1 cellular context compared by ENCODE assay signal in the genomic region with DNA sequence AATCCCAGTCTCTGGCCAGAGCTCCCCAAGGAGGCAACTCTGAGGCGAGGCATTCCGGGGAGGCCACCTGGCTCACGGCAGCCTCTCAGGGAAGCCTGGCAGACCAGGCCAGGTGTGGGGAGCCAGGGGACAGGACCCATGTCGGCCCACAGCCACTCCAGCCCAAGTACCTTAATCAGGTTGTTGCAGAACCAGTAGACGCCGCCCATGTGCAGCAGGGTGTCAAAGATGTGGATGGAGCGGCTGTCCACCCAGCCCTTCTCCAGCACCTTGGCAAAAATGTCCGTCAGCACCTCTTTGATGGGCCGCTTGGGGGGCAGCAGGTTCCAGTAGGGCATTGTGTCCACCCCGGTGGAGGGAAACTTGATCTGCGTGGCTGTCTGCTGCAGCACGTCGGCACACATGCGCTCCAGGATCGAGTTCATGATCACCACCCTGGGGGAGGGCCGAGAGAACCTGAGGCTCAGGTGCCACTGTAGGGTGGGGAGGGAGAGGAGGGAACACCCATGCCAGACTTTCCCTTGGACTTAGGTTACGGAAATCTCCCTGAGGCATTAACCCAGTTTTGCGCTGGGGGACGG.
TF ChIP-seq lines count a peak whose summit lies in the region.

No MANE protein-coding gene starts in this region.

TF ChIP-seq in IMR-90, 13 proteins besides CTCF, POLR2A, EP300 and RAD21:
- TF ChIP-seq, protein P1, sequence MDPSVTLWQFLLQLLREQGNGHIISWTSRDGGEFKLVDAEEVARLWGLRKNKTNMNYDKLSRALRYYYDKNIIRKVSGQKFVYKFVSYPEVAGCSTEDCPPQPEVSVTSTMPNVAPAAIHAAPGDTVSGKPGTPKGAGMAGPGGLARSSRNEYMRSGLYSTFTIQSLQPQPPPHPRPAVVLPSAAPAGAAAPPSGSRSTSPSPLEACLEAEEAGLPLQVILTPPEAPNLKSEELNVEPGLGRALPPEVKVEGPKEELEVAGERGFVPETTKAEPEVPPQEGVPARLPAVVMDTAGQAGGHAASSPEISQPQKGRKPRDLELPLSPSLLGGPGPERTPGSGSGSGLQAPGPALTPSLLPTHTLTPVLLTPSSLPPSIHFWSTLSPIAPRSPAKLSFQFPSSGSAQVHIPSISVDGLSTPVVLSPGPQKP (IDR thresholded peaks at IDR 0.05; ENCODE audit: borderline replicate concordance, low read depth, low read length), result no peak
- no peak for TF ChIP-seq RCOR1 (IDR thresholded peaks at IDR 0.05; ENCODE audit: insufficient replicate concordance, low read length)
- no peak for TF ChIP-seq RFX5 (IDR thresholded peaks at IDR 0.05; ENCODE audit: low read depth, low read length)
- TF ChIP-seq NFE2L2 (IDR thresholded peaks at IDR 0.05; ENCODE audit: low read depth, low read length), result no peak
- no peak for TF ChIP-seq CEBPB (IDR thresholded peaks at IDR 0.05; ENCODE audit: low read depth, low read length)
- no peak for TF ChIP-seq MAZ (IDR thresholded peaks at IDR 0.05; ENCODE audit: borderline replicate concordance, low read depth, low read length)
- TF ChIP-seq, protein P2, sequence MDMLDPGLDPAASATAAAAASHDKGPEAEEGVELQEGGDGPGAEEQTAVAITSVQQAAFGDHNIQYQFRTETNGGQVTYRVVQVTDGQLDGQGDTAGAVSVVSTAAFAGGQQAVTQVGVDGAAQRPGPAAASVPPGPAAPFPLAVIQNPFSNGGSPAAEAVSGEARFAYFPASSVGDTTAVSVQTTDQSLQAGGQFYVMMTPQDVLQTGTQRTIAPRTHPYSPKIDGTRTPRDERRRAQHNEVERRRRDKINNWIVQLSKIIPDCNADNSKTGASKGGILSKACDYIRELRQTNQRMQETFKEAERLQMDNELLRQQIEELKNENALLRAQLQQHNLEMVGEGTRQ (IDR thresholded peaks at IDR 0.05; ENCODE audit: low read depth, low read length), result no peak
- no peak for TF ChIP-seq CHD1 (IDR thresholded peaks at IDR 0.05; ENCODE audit: low read depth, low read length)
- TF ChIP-seq FOS (IDR thresholded peaks at IDR 0.05; ENCODE audit: low read depth, low read length), result no peak
- no peak for TF ChIP-seq SMC3 (IDR thresholded peaks at IDR 0.05; ENCODE audit: low read depth, low read length)
- TF ChIP-seq MXI1 (IDR thresholded peaks at IDR 0.05; ENCODE audit: borderline replicate concordance, low read depth, low read length), result no peak
- no peak for TF ChIP-seq MAFK (IDR thresholded peaks at IDR 0.05; ENCODE audit: low read depth, low read length)
- no peak for TF ChIP-seq BHLHE40 (IDR thresholded peaks at IDR 0.05; ENCODE audit: low read depth, low read length)
